9 cellular contexts compared by ENCODE assay signal in genomic region chr17:82864721-82865240, GRCh38. TPM values are rescaled to one million over a fixed set of nuclear protein-coding genes. Genes with fewer than 3 reads are reported as not detected.
A peak's percentile ranks its signal among the peaks of the same experiment; 100 is the strongest.
DNase-seq lines count a peak whose midpoint lies in the region; ATAC-seq and TF ChIP-seq lines count a peak whose summit lies in the region.
"Had no signal": no experiment of that assay in that cellular context is flagged by ENCODE, and none has a peak within 500 bp of the region (broad histone marks: within the 10 kb centered on the region; RNA-seq: fewer than 3 reads in every experiment).

No MANE protein-coding gene starts in this region.

- no peaks in the 10 kb centered on the region for H3K9me3 ChIP-seq in neuronal stem cell (replicated peaks in 1 of 2; ENCODE audit: control insufficient read depth in 2 of 2, insufficient read depth in 1 of 2, low read depth in 1 of 2, low read length in 2 of 2)

- DNase-seq in GM12864 (ENCODE audit: low read depth), result no peak
- peak; percentile 73 for DNase-seq in Jurkat, Clone E6-1 (ENCODE audit: low read depth, low spot score)
- no peak for DNase-seq in activated T-cell treated with anti-CD3 and anti-CD28 coated beads, Interleukin-2, amount 50 U/mL, for 72 hours
- no peak for DNase-seq in neuronal stem cell (ENCODE audit: low spot score)
- no peak for DNase-seq in KBM-7
- DNase-seq: midbrain, NCI-H82 had no signal

- no peak overlapping the region for H4K91ac ChIP-seq in neuronal stem cell (ENCODE audit: low read depth, low read length, poor library complexity)

- H4K8ac ChIP-seq in neuronal stem cell (ENCODE audit: low read depth, low read length), result no peak overlapping the region

- no peaks in the 10 kb centered on the region for H3K27me3 Mint-ChIP-seq in activated T-cell treated with anti-CD3 and anti-CD28 coated beads, Interleukin-2, amount 50 U/mL, for 72 hours (ENCODE audit: low read depth)

- H3K4me1 Mint-ChIP-seq in activated T-cell treated with anti-CD3 and anti-CD28 coated beads, Interleukin-2, amount 50 U/mL, for 72 hours (ENCODE audit: low read depth), result peaks cover 68% of the 10 kb centered on the region

- no peak for TF ChIP-seq CTCF in GM12864 (IDR thresholded peaks at IDR 0.05; ENCODE audit: low read depth, low read length, missing control alignments)

- peak overlapping the region; percentile 85 for H3K14ac ChIP-seq in neuronal stem cell (ENCODE audit: low read length)

- peaks cover 0 to 5% of the 10 kb centered on the region in 2 donors for H3K36me3 Mint-ChIP-seq in activated T-cell treated with anti-CD3 and anti-CD28 coated beads, Interleukin-2, amount 50 U/mL, for 72 hours (ENCODE audit: insufficient read depth in 2 of 2)

- no peak overlapping the region for H2BK12ac ChIP-seq in neuronal stem cell (ENCODE audit: low read length)

- H3K4me3 Mint-ChIP-seq in activated T-cell treated with anti-CD3 and anti-CD28 coated beads, Interleukin-2, amount 50 U/mL, for 72 hours, result peak overlapping the region; percentile 90 to 96

- H3K9me3 Mint-ChIP-seq in activated T-cell treated with anti-CD3 and anti-CD28 coated beads, Interleukin-2, amount 50 U/mL, for 72 hours, result no peaks in the 10 kb centered on the region

- peaks cover 0 to 14% of the 10 kb centered on the region in 2 donors for H3K36me3 ChIP-seq in neuronal stem cell (replicated peaks in 1 of 2; ENCODE audit: control insufficient read depth in 2 of 2, insufficient read depth in 2 of 2, low read length in 2 of 2)

- no peak overlapping the region for H3K4me2 ChIP-seq in neuronal stem cell (ENCODE audit: insufficient read depth, low read length, poor library complexity, severe bottlenecking)

- no peak overlapping the region for H2BK120ac ChIP-seq in neuronal stem cell (ENCODE audit: low read depth, low read length)

- H3K9ac ChIP-seq in neuronal stem cell (ENCODE audit: low read depth, low read length, poor library complexity), result no peak overlapping the region

- H3K79me1 ChIP-seq in neuronal stem cell (ENCODE audit: low read depth, low read length), result peaks cover 14% of the 10 kb centered on the region

- no peak overlapping the region for H2AK5ac ChIP-seq in neuronal stem cell (ENCODE audit: low read depth, low read length)

- no peak overlapping the region for H3K4ac ChIP-seq in neuronal stem cell (ENCODE audit: low read length)

- H3K27ac ChIP-seq in neuronal stem cell (replicated peaks; ENCODE audit: low read length), result no peak overlapping the region

- no peak overlapping the region for H2BK5ac ChIP-seq in neuronal stem cell (ENCODE audit: low read length)

- no peaks in the 10 kb centered on the region for H3K27me3 ChIP-seq in neuronal stem cell (ENCODE audit: control insufficient read depth in 3 of 3, insufficient read depth in 3 of 3, low read depth in 1 of 3, low read length in 3 of 3)

- H3K23ac ChIP-seq in neuronal stem cell (ENCODE audit: low read depth, low read length, poor library complexity), result no peak overlapping the region

- H2BK15ac ChIP-seq in neuronal stem cell (ENCODE audit: low read length), result no peak overlapping the region

- in situ Hi-C loops in KBM-7 (cut with MboI; ENCODE audit: low pct_unique_long_range_greater_than_20kb, low sequenced_read_pairs), result no loop called here

- no peak overlapping the region for H2AFZ ChIP-seq in neuronal stem cell (ENCODE audit: low read length)

- peaks cover 33 to 37% of the 10 kb centered on the region in 2 donors for H3K4me1 ChIP-seq in neuronal stem cell (ENCODE audit: control insufficient read depth in 2 of 2, insufficient read depth in 1 of 2, low read depth in 1 of 2, low read length in 2 of 2)

- no CpG with 5 or more reads among the region's 14 CpGs for WGBS in neuronal stem cell (ENCODE audit: extremely low coverage in 2 of 2, insufficient read length in 2 of 2, insufficient replicate concordance in 1 of 2), 2 donors

- H3K18ac ChIP-seq in neuronal stem cell (ENCODE audit: low read length), result peak overlapping the region; percentile 68

- H3K27ac Mint-ChIP-seq in activated T-cell treated with anti-CD3 and anti-CD28 coated beads, Interleukin-2, amount 50 U/mL, for 72 hours, result peak overlapping the region; percentile 92

- no peak for ATAC-seq in activated T-cell treated with anti-CD3 and anti-CD28 coated beads, Interleukin-2, amount 50 U/mL, for 72 hours (replicated peaks in 1 of 2)
- ATAC-seq in HG02852 (IDR thresholded peaks at IDR 0.05; ENCODE audit: unreplicated experiment) (no peak), GM21619 (IDR thresholded peaks at IDR 0.05; ENCODE audit: unreplicated experiment) (no peak)

- H3K4me3 ChIP-seq in GM12864 (ENCODE audit: low read depth, low read length) (peak overlapping the region; percentile 26), neuronal stem cell (ENCODE audit: low read length in 2 of 2) (no peak overlapping the region)
- peak overlapping the region; percentile 31 for H3K4me3 ChIP-seq in Jurkat, Clone E6-1 (ENCODE audit: low read length)

RNA-seq across cellular contexts. Expression of gene ZNF750, which starts 25.0 kb away (rescaled TPM):
- polyA plus RNA-seq in Jurkat, Clone E6-1 (2012; ENCODE audit: insufficient read depth, insufficient read length), result not detected
- total RNA-seq in activated T-cell treated with anti-CD3 and anti-CD28 coated beads, Interleukin-2, amount 50 U/mL, for 72 hours, result not detected
- 0.01 TPM for polyA plus RNA-seq in neuronal stem cell (2013, experiment 1 of 2)
- 0.01 TPM for polyA plus RNA-seq in neuronal stem cell (2013, experiment 2 of 2)

Comparison
In these comparisons a context has a peak if more than half of its experiments do, and no peak if none do; other contexts are left out.
1. H3K4me3 ChIP-seq: peak in GM12864 (single experiment) and Jurkat, Clone E6-1 (single experiment); none in neuronal stem cell (0 of 2).